Comparison of ENCODE assay signal across 8 cellular contexts in the genomic region with DNA sequence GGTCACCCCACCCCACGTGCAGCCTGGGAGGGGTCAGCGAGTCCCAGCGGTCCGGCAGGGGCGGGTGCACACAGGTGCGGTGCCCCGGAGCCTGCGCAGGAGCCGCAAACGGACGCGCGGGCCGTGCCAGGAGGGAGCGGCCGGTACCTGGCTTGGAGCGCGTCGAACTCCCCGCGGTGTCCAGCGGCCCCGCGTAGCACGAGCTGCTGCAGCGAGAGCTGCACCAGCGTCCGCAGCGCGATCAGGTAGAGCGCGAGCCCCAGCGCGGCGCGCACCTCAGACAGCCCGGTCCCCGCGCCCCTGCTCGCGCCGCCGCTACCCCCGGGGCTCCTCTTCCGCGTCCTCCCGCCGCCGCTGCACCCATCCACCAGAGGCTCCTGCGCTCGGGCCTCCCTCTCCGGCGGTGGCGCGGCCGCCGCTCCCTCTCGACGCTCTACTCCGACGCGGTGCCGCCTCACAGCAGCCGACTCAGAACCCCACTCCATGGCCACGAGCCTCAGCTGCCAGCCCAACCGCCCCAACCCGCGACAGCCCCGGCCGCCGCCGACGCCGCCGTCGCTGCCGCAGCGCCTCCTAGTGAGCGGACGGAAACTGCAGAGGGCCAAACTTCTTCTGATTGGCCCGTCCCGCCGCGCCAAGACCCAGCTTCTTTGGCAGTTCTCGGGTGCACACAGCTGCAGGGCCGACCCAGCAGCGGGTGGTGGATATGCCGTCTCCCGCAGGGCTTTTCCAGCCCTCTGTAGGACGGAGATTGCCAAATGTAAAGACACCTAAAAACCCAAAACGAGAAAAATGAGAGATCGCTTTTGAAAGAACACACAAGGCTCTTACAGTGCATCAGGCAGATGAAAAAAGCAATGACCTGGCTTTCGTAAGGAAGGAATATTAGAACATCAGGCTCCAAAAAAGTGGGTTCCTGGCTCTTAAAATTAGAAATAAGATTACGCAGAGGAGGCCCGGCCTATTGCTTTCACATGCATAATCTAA. TPM values are rescaled to one million over a fixed set of nuclear protein-coding genes. Genes with fewer than 3 reads are reported as not detected.
DNase-seq lines count a peak whose midpoint lies in the region; ATAC-seq and TF ChIP-seq lines count a peak whose summit lies in the region.

Gene ERMP1, minus strand, starts transcription at position 575 of the 987 bp plus-strand sequence. Its CDS starts 90 bp downstream, at position 485.

- intact Hi-C loops in CD4-positive, alpha-beta memory T cell (cut with micrococcal nuclease) = loop anchor here (1.0 to 5.0 kb wide), 8 partner anchors 11 to 848 kb away; partner anchors contain the start of genes CD274, JAK2 and RIC1
- intact Hi-C loops in activated CD4-positive, alpha-beta memory T cell treated with anti-CD3 and anti-CD28 coated beads for 36 hours (cut with micrococcal nuclease) = loop anchor here (1.0 to 5.0 kb wide), 7 partner anchors 9 to 1156 kb away; partner anchors contain the start of genes CD274, CDC37L1 and RIC1
- intact Hi-C loops in lower lobe of right lung (cut with DNase I) = no loop called here

- CTCF ChIA-PET in CD4-positive, alpha-beta memory T cell (lab: Charles Lee; ENCODE audit: partially characterized antibody) = interaction anchor here (0.6 to 6.3 kb wide), 40 partner anchors 9 to 232 kb away, joined by 3 to 89 read pairs (median 5); a partner anchor contains a TSS
- CTCF ChIA-PET in activated CD4-positive, alpha-beta memory T cell treated with anti-CD3 and anti-CD28 coated beads for 36 hours (lab: Charles Lee) = interaction anchor here (0.7 to 6.2 kb wide), 28 partner anchors 10 to 230 kb away, joined by 3 to 55 read pairs (median 4); partner anchors contain the start of gene RIC1

- peak within 1 kb of the TSS; percentile 91 to 98 (median 96) for H3K4me3 Mint-ChIP-seq in CD4-positive, alpha-beta memory T cell
- H3K4me3 Mint-ChIP-seq in activated CD4-positive, alpha-beta memory T cell treated with anti-CD3 and anti-CD28 coated beads for 36 hours = peak within 1 kb of the TSS; percentile 86

- POLR2A ChIA-PET in CD4-positive, alpha-beta memory T cell (lab: Charles Lee; ENCODE audit: partially characterized antibody) = interaction anchor here (0.8 to 7.6 kb wide), 15 partner anchors 9 to 580 kb away, joined by 3 to 97 read pairs (median 5); partner anchors contain the start of genes CD274, RANBP6, RIC1 and UHRF2
- POLR2A ChIA-PET in activated CD4-positive, alpha-beta memory T cell treated with anti-CD3 and anti-CD28 coated beads for 36 hours (lab: Charles Lee) = interaction anchor here (0.6 to 2.6 kb wide), 9 partner anchors 9 to 224 kb away, joined by 3 to 13 read pairs (median 3); partner anchors contain the start of gene RANBP6

- peak; percentile 75 for ATAC-seq in GM19438 (IDR thresholded peaks at IDR 0.05; ENCODE audit: low read depth, unreplicated experiment)
- ATAC-seq in HG03571 (IDR thresholded peaks at IDR 0.05; ENCODE audit: unreplicated experiment) = peak; percentile 82
- peak; percentile 97 for ATAC-seq in lower lobe of right lung

- H3K9me3 Mint-ChIP-seq in CD4-positive, alpha-beta memory T cell = no peaks in the 10 kb centered on the region
- H3K9me3 Mint-ChIP-seq in activated CD4-positive, alpha-beta memory T cell treated with anti-CD3 and anti-CD28 coated beads for 36 hours = no peaks in the 10 kb centered on the region

- H3K27me3 Mint-ChIP-seq in CD4-positive, alpha-beta memory T cell = no peaks in the 10 kb centered on the region
- no peaks in the 10 kb centered on the region for H3K27me3 Mint-ChIP-seq in activated CD4-positive, alpha-beta memory T cell treated with anti-CD3 and anti-CD28 coated beads for 36 hours

- TF ChIP-seq CTCF in lower lobe of right lung (IDR thresholded peaks at IDR 0.05) = peak; percentile 92

- peaks cover 5 to 18% of the 10 kb centered on the region in 2 donors for H3K36me3 Mint-ChIP-seq in CD4-positive, alpha-beta memory T cell
- peaks cover 13% of the 10 kb centered on the region for H3K36me3 Mint-ChIP-seq in activated CD4-positive, alpha-beta memory T cell treated with anti-CD3 and anti-CD28 coated beads for 36 hours

- peaks cover 33 to 58% (median 43%) of the 10 kb centered on the region in 4 donors for H3K4me1 Mint-ChIP-seq in CD4-positive, alpha-beta memory T cell
- peaks cover 42% of the 10 kb centered on the region for H3K4me1 Mint-ChIP-seq in activated CD4-positive, alpha-beta memory T cell treated with anti-CD3 and anti-CD28 coated beads for 36 hours (ENCODE audit: low read depth)

- peak; percentile 87 to 93 (median 90) for DNase-seq in CD4-positive, alpha-beta memory T cell
- DNase-seq in NCI-H748 treated with DMSO at 0.1 percent for 48 hours (lab: John Stamatoyannopoulos, UW) (peak; percentile 60), ecto neural progenitor cell (ENCODE audit: low spot score) (peak; percentile 92), lower lobe of right lung (peak; percentile 90)
- peak; percentile 94 for DNase-seq in activated CD4-positive, alpha-beta memory T cell treated with anti-CD3 and anti-CD28 coated beads for 36 hours
- peak; percentile 82 to 91 (median 84) for DNase-seq in stimulated activated CD4-positive, alpha-beta T cell treated with anti-CD3 and anti-CD28 coated beads, TNF-alpha, amount 100 ng/mL, for 24 hours (ENCODE audit: low read depth in 3 of 3)

- H3K27ac Mint-ChIP-seq in CD4-positive, alpha-beta memory T cell = peak within 1 kb of the TSS; percentile 88 to 97 (median 95)
- peak within 1 kb of the TSS; percentile 65 for H3K27ac Mint-ChIP-seq in activated CD4-positive, alpha-beta memory T cell treated with anti-CD3 and anti-CD28 coated beads for 36 hours

- peak within 1 kb of the TSS; percentile 53 for H3K27ac ChIP-seq in CD4-positive, alpha-beta memory T cell (ENCODE audit: low read depth, low read length)
- peak within 1 kb of the TSS; percentile 77 for H3K27ac ChIP-seq in lower lobe of right lung

- no peaks in the 10 kb centered on the region for H3K9me3 ChIP-seq in CD4-positive, alpha-beta memory T cell (ENCODE audit: control insufficient read depth in 1 of 2, low read length in 2 of 2)
- no peaks in the 10 kb centered on the region for H3K9me3 ChIP-seq in lower lobe of right lung

- H3K4me1 ChIP-seq in CD4-positive, alpha-beta memory T cell (ENCODE audit: insufficient read depth, low read length) = peaks cover 42% of the 10 kb centered on the region
- peaks cover 20% of the 10 kb centered on the region for H3K4me1 ChIP-seq in lower lobe of right lung

- peak within 1 kb of the TSS; percentile 72 to 93 for H3K4me3 ChIP-seq in CD4-positive, alpha-beta memory T cell (ENCODE audit: low read length in 2 of 2)
- peak within 1 kb of the TSS; percentile 91 for H3K4me3 ChIP-seq in lower lobe of right lung

- H3K36me3 ChIP-seq in CD4-positive, alpha-beta memory T cell (ENCODE audit: insufficient read depth, low read length) = no peaks in the 10 kb centered on the region
- peaks cover 15% of the 10 kb centered on the region for H3K36me3 ChIP-seq in lower lobe of right lung

- no peaks in the 10 kb centered on the region for H3K27me3 ChIP-seq in CD4-positive, alpha-beta memory T cell (ENCODE audit: insufficient read depth, low read length)
- no peaks in the 10 kb centered on the region for H3K27me3 ChIP-seq in lower lobe of right lung (ENCODE audit: low read depth)

RNA-seq across cellular contexts. Expression of gene ERMP1, which starts in this region (rescaled TPM):
- total RNA-seq in CD4-positive, alpha-beta memory T cell = 10 to 100 TPM; 22.8 to 24.5 TPM
- polyA plus RNA-seq in CD4-positive, alpha-beta memory T cell = 10 to 100 TPM; 11.6 to 12.4 TPM
- 10 to 100 TPM; 23.2 to 24.0 TPM for total RNA-seq in activated CD4-positive, alpha-beta memory T cell treated with anti-CD3 and anti-CD28 coated beads for 36 hours
- 26.2 TPM for total RNA-seq in lower lobe of right lung

Comparison
In these comparisons a context has a peak if more than half of its experiments do, and no peak if none do; other contexts are left out.
1. Peak in every context shown above with its lines: DNase-seq, ATAC-seq, H3K4me3 ChIP-seq and H3K27ac ChIP-seq.